Comparison of ENCODE assay signal across 22 cellular contexts in the genomic region with DNA sequence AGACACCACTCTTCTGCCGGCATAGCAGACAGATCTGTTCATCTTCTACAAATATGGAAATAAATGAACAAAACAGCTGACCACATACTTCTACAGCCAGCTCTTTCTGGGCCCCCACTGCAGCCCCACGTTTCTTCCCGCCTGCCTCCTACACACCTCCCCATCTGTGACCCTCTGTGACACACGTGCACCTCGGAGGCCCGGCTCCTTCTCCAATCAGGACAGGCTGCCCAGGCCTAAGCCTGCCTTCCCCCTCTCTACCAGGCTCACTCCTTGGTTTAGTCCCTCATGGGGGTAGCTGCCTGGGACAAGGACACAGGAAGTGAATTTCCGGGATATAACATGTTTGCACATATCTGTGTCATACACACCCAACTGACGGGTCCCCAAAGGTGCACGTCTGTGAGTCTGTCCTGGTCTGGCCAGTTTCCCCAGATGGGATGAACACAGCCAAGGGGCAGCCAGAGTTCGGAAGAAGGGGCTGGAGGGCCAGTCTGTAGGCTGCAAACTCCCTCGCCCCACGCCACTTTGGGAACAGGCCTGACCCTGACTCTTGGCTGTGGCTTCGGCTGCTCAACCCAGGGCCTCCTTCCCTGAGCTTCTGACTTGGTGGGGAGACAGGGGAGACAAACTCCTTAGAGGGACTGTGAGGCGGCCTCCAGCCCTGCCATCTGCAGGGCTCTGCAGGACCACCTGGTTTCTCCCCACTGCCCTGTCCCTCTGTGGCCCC. TPM values are rescaled to one million over a fixed set of nuclear protein-coding genes. Genes with fewer than 3 reads are reported as not detected.
DNase-seq lines count a peak whose midpoint lies in the region; ATAC-seq and TF ChIP-seq lines count a peak whose summit lies in the region.
"Had no signal": no experiment of that assay in that cellular context is flagged by ENCODE, and none has a peak within 500 bp of the region (broad histone marks: within the 10 kb centered on the region; RNA-seq: fewer than 3 reads in every experiment).

No MANE protein-coding gene starts in this region.

- H3K36me3 Mint-ChIP-seq in activated naive CD4-positive, alpha-beta T cell treated with anti-CD3 and anti-CD28 coated beads for 36 hours (ENCODE audit: low read depth): peaks cover 52% of the 10 kb centered on the region

- H3K4me1 ChIP-seq in Panc1 (ENCODE audit: control insufficient read depth, insufficient read depth, low read length): no peaks in the 10 kb centered on the region
- H3K4me1 ChIP-seq: body of pancreas, SJSA1, upper lobe of left lung had no signal

- no peak overlapping the region for H3K4me3 ChIP-seq in Panc1 (ENCODE audit: low read depth in 2 of 2, low read length in 2 of 2)
- H3K4me3 ChIP-seq: body of pancreas, lung, PC-9, SJSA1, upper lobe of left lung had no signal

- DNase-seq in activated naive CD4-positive, alpha-beta T cell treated with anti-CD3 and anti-CD28 coated beads for 36 hours: no peak
- no peak for DNase-seq in activated naive CD4-positive, alpha-beta T cell treated with anti-CD3 and anti-CD28 coated beads, Interleukin-2, amount 50 U/mL, for 16 hours
- no peak for DNase-seq in Panc1 (ENCODE audit: low read depth, low spot score)
- DNase-seq: activated CD4-positive, alpha-beta T cell treated with anti-CD3 and anti-CD28 coated beads, Interleukin-2, amount 50 U/mL, for 4 hours; activated T-cell treated with anti-CD3 and anti-CD28 coated beads, Interleukin-2, amount 50 U/mL, for 1 hour; body of pancreas; effector memory CD8-positive, alpha-beta T cell; kidney glomerular epithelial cell; NCI-H1105 treated with DMSO at 0.1 percent for 48 hours; NCI-H2081; NCI-H446; PC-9; stimulated activated CD4-positive, alpha-beta T cell treated with anti-CD3 and anti-CD28 coated beads, Interleukin-4, amount 100 ng/mL, for 4 hours; WERI-Rb-1 had no signal

- no peak overlapping the region for H3K27ac ChIP-seq in Panc1 (ENCODE audit: low read length)
- peak overlapping the region; percentile 46 for H3K27ac ChIP-seq in temporal lobe (ENCODE audit: low read depth, low read length)
- H3K27ac ChIP-seq: body of pancreas, C4-2B, PC-9, SJSA1, upper lobe of left lung, WERI-Rb-1 had no signal

- H3K4me1 Mint-ChIP-seq in activated naive CD4-positive, alpha-beta T cell treated with anti-CD3 and anti-CD28 coated beads for 36 hours (ENCODE audit: low read depth): no peaks in the 10 kb centered on the region

- peaks cover 4% of the 10 kb centered on the region; the same call in 1 of the 2 replicates for H3K36me3 ChIP-seq in Panc1 (ENCODE audit: control insufficient read depth, insufficient read depth, low read length)

- no TSS peak for BruUV-seq in Panc1 (replicated peaks; lab: Mats Ljungman, UMichigan)

- in situ Hi-C loops in Panc1 (cut with HindIII; ENCODE audit: low pct_unique_long_range_greater_than_20kb, low sequenced_read_pairs): no loop called here

- no peaks in the 10 kb centered on the region for H3K27me3 Mint-ChIP-seq in activated naive CD4-positive, alpha-beta T cell treated with anti-CD3 and anti-CD28 coated beads for 36 hours (ENCODE audit: low read depth)
- H3K27me3 Mint-ChIP-seq: effector memory CD8-positive, alpha-beta T cell had no signal

- no peaks in the 10 kb centered on the region for H3K27me3 ChIP-seq in Panc1 (ENCODE audit: control insufficient read depth, insufficient read depth, low read length)
- H3K27me3 ChIP-seq: body of pancreas, SJSA1, upper lobe of left lung had no signal

- ATAC-seq in Panc1 (peak; percentile 43), esophagus mucosa (peak; percentile 17), GM18520 (IDR thresholded peaks at IDR 0.05; ENCODE audit: unreplicated experiment) (no peak), HG02870 (IDR thresholded peaks at IDR 0.05; ENCODE audit: unreplicated experiment) (no peak)
- ATAC-seq: body of pancreas; effector memory CD8-positive, alpha-beta T cell had no signal

- CTCF ChIA-PET in activated naive CD4-positive, alpha-beta T cell treated with anti-CD3 and anti-CD28 coated beads for 36 hours (lab: Charles Lee): no interaction called here
- CTCF ChIA-PET in Panc1 (lab: Charles Lee): no interaction called here

- intact Hi-C loops in activated naive CD4-positive, alpha-beta T cell treated with anti-CD3 and anti-CD28 coated beads for 36 hours (cut with micrococcal nuclease): no loop called here
- intact Hi-C loops in Panc1 (cut with micrococcal nuclease; ENCODE audit: unreplicated experiment): no loop called here

- no peak for TF ChIP-seq CTCF in Panc1 (IDR thresholded peaks at IDR 0.05)

- H3K27ac Mint-ChIP-seq in activated naive CD4-positive, alpha-beta T cell treated with anti-CD3 and anti-CD28 coated beads for 36 hours: peak overlapping the region; percentile 30

- POLR2A ChIA-PET in Panc1 (lab: Charles Lee): interaction anchor here (0.6 kb wide), 1 partner anchor 317 kb away, joined by 3 read pairs; no protein-coding TSS in a partner anchor

- H3K9me3 Mint-ChIP-seq in activated naive CD4-positive, alpha-beta T cell treated with anti-CD3 and anti-CD28 coated beads for 36 hours: no peaks in the 10 kb centered on the region
- H3K9me3 Mint-ChIP-seq: effector memory CD8-positive, alpha-beta T cell had no signal

- H3K4me3 Mint-ChIP-seq in activated naive CD4-positive, alpha-beta T cell treated with anti-CD3 and anti-CD28 coated beads for 36 hours: no peak overlapping the region
- H3K4me3 Mint-ChIP-seq: effector memory CD8-positive, alpha-beta T cell had no signal

- no peaks in the 10 kb centered on the region for H3K9me3 ChIP-seq in Panc1 (ENCODE audit: control insufficient read depth, insufficient read depth, low read depth, low read length)
- H3K9me3 ChIP-seq: body of pancreas, SJSA1, upper lobe of left lung had no signal

RNA-seq across cellular contexts. Expression of a gene that starts 30.3 kb away (rescaled TPM):
- total RNA-seq in activated naive CD4-positive, alpha-beta T cell treated with anti-CD3 and anti-CD28 coated beads for 36 hours: 10 to 100 TPM; 65.6 to 74.5 TPM
- total RNA-seq in Panc1 (2021; ENCODE audit: unreplicated experiment) (63.5 TPM), esophagus mucosa (43.0 TPM), temporal lobe (48.4 TPM)
- polyA plus RNA-seq in Panc1 (2012; ENCODE audit: insufficient read length): 53.5 TPM

Comparison
In these comparisons a context has a peak if more than half of its experiments do, and no peak if none do; other contexts are left out.
1. ATAC-seq: peak in Panc1 (single experiment) and esophagus mucosa (single experiment); none in GM18520 (single experiment) and HG02870 (single experiment).